ENCODE assay signal across 3 cellular contexts in the genomic region with DNA sequence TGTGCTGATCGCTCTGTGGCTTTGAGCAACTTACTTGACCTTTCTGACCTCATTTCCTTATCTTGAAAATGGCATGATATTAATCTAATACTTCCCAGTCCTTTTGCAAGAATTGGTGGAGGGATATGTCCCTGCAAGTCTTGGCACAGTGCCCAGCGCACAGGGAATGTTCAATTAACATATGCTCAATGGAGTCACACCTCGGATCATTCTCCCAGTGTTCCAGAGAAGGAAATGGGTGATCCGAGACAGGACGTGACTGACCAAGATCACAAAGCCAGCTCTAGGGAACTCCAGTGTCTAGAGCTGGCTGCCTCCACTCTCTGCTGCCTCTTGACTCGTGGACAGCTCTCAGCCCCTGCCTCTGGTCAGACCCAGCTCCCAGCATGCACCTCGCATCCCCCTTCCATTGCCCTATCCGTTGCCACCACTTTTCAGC.
TF ChIP-seq lines count a peak whose summit lies in the region.

No MANE protein-coding gene starts in this region.

TF ChIP-seq in IMR-90, 13 proteins besides CTCF, POLR2A, EP300 and RAD21:
- TF ChIP-seq SMC3 (IDR thresholded peaks at IDR 0.05; ENCODE audit: low read depth, low read length) (no peak), CHD1 (IDR thresholded peaks at IDR 0.05; ENCODE audit: low read depth, low read length) (no peak), BHLHE40 (IDR thresholded peaks at IDR 0.05; ENCODE audit: low read depth, low read length) (no peak), RCOR1 (IDR thresholded peaks at IDR 0.05; ENCODE audit: insufficient replicate concordance, low read length) (no peak), CEBPB (IDR thresholded peaks at IDR 0.05; ENCODE audit: low read depth, low read length) (no peak), MAZ (IDR thresholded peaks at IDR 0.05; ENCODE audit: borderline replicate concordance, low read depth, low read length) (no peak)
- TF ChIP-seq, protein P1, sequence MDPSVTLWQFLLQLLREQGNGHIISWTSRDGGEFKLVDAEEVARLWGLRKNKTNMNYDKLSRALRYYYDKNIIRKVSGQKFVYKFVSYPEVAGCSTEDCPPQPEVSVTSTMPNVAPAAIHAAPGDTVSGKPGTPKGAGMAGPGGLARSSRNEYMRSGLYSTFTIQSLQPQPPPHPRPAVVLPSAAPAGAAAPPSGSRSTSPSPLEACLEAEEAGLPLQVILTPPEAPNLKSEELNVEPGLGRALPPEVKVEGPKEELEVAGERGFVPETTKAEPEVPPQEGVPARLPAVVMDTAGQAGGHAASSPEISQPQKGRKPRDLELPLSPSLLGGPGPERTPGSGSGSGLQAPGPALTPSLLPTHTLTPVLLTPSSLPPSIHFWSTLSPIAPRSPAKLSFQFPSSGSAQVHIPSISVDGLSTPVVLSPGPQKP (IDR thresholded peaks at IDR 0.05; ENCODE audit: borderline replicate concordance, low read depth, low read length), result no peak
- TF ChIP-seq, protein P2, sequence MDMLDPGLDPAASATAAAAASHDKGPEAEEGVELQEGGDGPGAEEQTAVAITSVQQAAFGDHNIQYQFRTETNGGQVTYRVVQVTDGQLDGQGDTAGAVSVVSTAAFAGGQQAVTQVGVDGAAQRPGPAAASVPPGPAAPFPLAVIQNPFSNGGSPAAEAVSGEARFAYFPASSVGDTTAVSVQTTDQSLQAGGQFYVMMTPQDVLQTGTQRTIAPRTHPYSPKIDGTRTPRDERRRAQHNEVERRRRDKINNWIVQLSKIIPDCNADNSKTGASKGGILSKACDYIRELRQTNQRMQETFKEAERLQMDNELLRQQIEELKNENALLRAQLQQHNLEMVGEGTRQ (IDR thresholded peaks at IDR 0.05; ENCODE audit: low read depth, low read length), result no peak

TF ChIP-seq in GM12878, 131 proteins besides CTCF, POLR2A, EP300 and RAD21:
- no peak for TF ChIP-seq KLF5 (IDR thresholded peaks at IDR 0.05; ENCODE audit: partially characterized antibody)
- no peak for TF ChIP-seq ZNF622 (IDR thresholded peaks at IDR 0.05)
- peak; percentile 60 for TF ChIP-seq NR2F1 (conservative IDR thresholded peaks at IDR 0.05)
- TF ChIP-seq, protein P3, sequence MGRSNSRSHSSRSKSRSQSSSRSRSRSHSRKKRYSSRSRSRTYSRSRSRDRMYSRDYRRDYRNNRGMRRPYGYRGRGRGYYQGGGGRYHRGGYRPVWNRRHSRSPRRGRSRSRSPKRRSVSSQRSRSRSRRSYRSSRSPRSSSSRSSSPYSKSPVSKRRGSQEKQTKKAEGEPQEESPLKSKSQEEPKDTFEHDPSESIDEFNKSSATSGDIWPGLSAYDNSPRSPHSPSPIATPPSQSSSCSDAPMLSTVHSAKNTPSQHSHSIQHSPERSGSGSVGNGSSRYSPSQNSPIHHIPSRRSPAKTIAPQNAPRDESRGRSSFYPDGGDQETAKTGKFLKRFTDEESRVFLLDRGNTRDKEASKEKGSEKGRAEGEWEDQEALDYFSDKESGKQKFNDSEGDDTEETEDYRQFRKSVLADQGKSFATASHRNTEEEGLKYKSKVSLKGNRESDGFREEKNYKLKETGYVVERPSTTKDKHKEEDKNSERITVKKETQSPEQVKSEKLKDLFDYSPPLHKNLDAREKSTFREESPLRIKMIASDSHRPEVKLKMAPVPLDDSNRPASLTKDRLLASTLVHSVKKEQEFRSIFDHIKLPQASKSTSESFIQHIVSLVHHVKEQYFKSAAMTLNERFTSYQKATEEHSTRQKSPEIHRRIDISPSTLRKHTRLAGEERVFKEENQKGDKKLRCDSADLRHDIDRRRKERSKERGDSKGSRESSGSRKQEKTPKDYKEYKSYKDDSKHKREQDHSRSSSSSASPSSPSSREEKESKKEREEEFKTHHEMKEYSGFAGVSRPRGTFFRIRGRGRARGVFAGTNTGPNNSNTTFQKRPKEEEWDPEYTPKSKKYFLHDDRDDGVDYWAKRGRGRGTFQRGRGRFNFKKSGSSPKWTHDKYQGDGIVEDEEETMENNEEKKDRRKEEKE (IDR thresholded peaks at IDR 0.05), result no peak
- TF ChIP-seq HDAC6 (IDR thresholded peaks at IDR 0.05; ENCODE audit: unreplicated experiment), result no peak

TF ChIP-seq in GM23338, 12 proteins besides CTCF, POLR2A, EP300 and RAD21:
- no peak for TF ChIP-seq JUNB (IDR thresholded peaks at IDR 0.05; ENCODE audit: unreplicated experiment)
- TF ChIP-seq, protein P4, sequence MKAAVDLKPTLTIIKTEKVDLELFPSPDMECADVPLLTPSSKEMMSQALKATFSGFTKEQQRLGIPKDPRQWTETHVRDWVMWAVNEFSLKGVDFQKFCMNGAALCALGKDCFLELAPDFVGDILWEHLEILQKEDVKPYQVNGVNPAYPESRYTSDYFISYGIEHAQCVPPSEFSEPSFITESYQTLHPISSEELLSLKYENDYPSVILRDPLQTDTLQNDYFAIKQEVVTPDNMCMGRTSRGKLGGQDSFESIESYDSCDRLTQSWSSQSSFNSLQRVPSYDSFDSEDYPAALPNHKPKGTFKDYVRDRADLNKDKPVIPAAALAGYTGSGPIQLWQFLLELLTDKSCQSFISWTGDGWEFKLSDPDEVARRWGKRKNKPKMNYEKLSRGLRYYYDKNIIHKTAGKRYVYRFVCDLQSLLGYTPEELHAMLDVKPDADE (IDR thresholded peaks at IDR 0.05), result no peak
- no peak for TF ChIP-seq CREB1 (CRISPR knock-in tag; IDR thresholded peaks at IDR 0.05; ENCODE audit: low read depth)
- TF ChIP-seq, protein P5, sequence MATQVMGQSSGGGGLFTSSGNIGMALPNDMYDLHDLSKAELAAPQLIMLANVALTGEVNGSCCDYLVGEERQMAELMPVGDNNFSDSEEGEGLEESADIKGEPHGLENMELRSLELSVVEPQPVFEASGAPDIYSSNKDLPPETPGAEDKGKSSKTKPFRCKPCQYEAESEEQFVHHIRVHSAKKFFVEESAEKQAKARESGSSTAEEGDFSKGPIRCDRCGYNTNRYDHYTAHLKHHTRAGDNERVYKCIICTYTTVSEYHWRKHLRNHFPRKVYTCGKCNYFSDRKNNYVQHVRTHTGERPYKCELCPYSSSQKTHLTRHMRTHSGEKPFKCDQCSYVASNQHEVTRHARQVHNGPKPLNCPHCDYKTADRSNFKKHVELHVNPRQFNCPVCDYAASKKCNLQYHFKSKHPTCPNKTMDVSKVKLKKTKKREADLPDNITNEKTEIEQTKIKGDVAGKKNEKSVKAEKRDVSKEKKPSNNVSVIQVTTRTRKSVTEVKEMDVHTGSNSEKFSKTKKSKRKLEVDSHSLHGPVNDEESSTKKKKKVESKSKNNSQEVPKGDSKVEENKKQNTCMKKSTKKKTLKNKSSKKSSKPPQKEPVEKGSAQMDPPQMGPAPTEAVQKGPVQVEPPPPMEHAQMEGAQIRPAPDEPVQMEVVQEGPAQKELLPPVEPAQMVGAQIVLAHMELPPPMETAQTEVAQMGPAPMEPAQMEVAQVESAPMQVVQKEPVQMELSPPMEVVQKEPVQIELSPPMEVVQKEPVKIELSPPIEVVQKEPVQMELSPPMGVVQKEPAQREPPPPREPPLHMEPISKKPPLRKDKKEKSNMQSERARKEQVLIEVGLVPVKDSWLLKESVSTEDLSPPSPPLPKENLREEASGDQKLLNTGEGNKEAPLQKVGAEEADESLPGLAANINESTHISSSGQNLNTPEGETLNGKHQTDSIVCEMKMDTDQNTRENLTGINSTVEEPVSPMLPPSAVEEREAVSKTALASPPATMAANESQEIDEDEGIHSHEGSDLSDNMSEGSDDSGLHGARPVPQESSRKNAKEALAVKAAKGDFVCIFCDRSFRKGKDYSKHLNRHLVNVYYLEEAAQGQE (IDR thresholded peaks at IDR 0.05; ENCODE audit: unreplicated experiment), result no peak
- TF ChIP-seq ZNF331 (CRISPR knock-in tag; IDR thresholded peaks at IDR 0.05; ENCODE audit: low read depth), result no peak
- TF ChIP-seq ZNF114 (CRISPR knock-in tag; IDR thresholded peaks at IDR 0.05), result no peak
- TF ChIP-seq EZH2 (IDR thresholded peaks at IDR 0.05; ENCODE audit: low read depth, unreplicated experiment), result no peak
- TF ChIP-seq STAT1 (IDR thresholded peaks at IDR 0.05; ENCODE audit: unreplicated experiment), result no peak
- TF ChIP-seq, protein P6, sequence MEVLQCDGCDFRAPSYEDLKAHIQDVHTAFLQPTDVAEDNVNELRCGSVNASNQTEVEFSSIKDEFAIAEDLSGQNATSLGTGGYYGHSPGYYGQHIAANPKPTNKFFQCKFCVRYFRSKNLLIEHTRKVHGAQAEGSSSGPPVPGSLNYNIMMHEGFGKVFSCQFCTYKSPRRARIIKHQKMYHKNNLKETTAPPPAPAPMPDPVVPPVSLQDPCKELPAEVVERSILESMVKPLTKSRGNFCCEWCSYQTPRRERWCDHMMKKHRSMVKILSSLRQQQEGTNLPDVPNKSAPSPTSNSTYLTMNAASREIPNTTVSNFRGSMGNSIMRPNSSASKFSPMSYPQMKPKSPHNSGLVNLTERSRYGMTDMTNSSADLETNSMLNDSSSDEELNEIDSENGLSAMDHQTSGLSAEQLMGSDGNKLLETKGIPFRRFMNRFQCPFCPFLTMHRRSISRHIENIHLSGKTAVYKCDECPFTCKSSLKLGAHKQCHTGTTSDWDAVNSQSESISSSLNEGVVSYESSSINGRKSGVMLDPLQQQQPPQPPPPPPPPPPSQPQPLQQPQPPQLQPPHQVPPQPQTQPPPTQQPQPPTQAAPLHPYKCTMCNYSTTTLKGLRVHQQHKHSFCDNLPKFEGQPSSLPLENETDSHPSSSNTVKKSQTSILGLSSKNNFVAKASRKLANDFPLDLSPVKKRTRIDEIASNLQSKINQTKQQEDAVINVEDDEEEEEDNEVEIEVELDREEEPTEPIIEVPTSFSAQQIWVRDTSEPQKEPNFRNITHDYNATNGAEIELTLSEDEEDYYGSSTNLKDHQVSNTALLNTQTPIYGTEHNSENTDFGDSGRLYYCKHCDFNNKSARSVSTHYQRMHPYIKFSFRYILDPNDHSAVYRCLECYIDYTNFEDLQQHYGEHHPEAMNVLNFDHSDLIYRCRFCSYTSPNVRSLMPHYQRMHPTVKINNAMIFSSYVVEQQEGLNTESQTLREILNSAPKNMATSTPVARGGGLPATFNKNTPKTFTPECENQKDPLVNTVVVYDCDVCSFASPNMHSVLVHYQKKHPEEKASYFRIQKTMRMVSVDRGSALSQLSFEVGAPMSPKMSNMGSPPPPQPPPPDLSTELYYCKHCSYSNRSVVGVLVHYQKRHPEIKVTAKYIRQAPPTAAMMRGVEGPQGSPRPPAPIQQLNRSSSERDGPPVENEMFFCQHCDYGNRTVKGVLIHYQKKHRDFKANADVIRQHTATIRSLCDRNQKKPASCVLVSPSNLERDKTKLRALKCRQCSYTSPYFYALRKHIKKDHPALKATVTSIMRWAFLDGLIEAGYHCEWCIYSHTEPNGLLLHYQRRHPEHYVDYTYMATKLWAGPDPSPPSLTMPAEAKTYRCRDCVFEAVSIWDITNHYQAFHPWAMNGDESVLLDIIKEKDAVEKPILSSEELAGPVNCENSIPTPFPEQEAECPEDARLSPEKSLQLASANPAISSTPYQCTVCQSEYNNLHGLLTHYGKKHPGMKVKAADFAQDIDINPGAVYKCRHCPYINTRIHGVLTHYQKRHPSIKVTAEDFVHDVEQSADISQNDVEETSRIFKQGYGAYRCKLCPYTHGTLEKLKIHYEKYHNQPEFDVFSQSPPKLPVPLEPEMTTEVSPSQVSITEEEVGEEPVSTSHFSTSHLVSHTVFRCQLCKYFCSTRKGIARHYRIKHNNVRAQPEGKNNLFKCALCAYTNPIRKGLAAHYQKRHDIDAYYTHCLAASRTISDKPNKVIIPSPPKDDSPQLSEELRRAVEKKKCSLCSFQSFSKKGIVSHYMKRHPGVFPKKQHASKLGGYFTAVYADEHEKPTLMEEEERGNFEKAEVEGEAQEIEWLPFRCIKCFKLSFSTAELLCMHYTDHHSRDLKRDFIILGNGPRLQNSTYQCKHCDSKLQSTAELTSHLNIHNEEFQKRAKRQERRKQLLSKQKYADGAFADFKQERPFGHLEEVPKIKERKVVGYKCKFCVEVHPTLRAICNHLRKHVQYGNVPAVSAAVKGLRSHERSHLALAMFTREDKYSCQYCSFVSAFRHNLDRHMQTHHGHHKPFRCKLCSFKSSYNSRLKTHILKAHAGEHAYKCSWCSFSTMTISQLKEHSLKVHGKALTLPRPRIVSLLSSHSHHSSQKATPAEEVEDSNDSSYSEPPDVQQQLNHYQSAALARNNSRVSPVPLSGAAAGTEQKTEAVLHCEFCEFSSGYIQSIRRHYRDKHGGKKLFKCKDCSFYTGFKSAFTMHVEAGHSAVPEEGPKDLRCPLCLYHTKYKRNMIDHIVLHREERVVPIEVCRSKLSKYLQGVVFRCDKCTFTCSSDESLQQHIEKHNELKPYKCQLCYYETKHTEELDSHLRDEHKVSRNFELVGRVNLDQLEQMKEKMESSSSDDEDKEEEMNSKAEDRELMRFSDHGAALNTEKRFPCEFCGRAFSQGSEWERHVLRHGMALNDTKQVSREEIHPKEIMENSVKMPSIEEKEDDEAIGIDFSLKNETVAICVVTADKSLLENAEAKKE (CRISPR knock-in tag; IDR thresholded peaks at IDR 0.05), result no peak
- TF ChIP-seq NANOG (IDR thresholded peaks at IDR 0.05; ENCODE audit: borderline replicate concordance), result no peak
- TF ChIP-seq POLR2AphosphoS5 (IDR thresholded peaks at IDR 0.05; ENCODE audit: low read depth), result no peak
- TF ChIP-seq EZH2phosphoT487 (IDR thresholded peaks at IDR 0.05; ENCODE audit: unreplicated experiment), result no peak
TF ChIP-seq in GM23338: peak in this region for 0.
